ENCODE assay signal across 10 cellular contexts in genomic region chr9:136383436-136383835, GRCh38.
"Had no signal": no experiment of that assay in that cellular context is flagged by ENCODE, and none has a peak within 500 bp of the region (broad histone marks: within the 10 kb centered on the region; RNA-seq: fewer than 3 reads in every experiment).

No MANE protein-coding gene starts in this region.

- H3K9ac ChIP-seq: GM23248 had no signal

- H2AFZ ChIP-seq: GM23248 had no signal

- FAIRE-seq: K562 had no signal

- H3K9me3 ChIP-seq: HAP-1 had no signal

- H3K27ac ChIP-seq: GM23248, HL-60 had no signal

- DNase-seq: GM23248, GOT3, H7, HFFc6, IMR-90, KG1 had no signal

- H3K4me1 ChIP-seq: HAP-1 had no signal

- H3K4me3 ChIP-seq: GM23248, HAP-1, K562 had no signal

- ATAC-seq: HCT116, K562 had no signal
